Comparison of ENCODE assay signal across 6 cellular contexts in genomic region chr22:25529541-25530095, GRCh38. TPM values are rescaled to one million over a fixed set of nuclear protein-coding genes. Genes with fewer than 3 reads are reported as not detected.
A peak's percentile ranks its signal among the peaks of the same experiment; 100 is the strongest.
DNase-seq lines count a peak whose midpoint lies in the region; ATAC-seq and TF ChIP-seq lines count a peak whose summit lies in the region.
"Not testable (repeated sequence)": the region's sequence is repeated elsewhere in the genome, so short reads cannot be mapped to it uniquely, and the experiment has no call there.

No MANE protein-coding gene starts in this region.

- H3K79me2 ChIP-seq in mammary epithelial cell (ENCODE audit: insufficient read depth, low read length), result not testable (repeated sequence)

- not testable (repeated sequence) for H3K36me3 ChIP-seq in HEK293 (ENCODE audit: control insufficient read depth in 2 of 2, insufficient read depth in 1 of 2, low read length in 2 of 2); mammary epithelial cell (ENCODE audit: insufficient read depth, low read length)

- DNase-seq in NCI-H2171 treated with DMSO at 0.1 percent for 48 hours (lab: John Stamatoyannopoulos, UW), result peak; percentile 62
- peak; percentile 50 for DNase-seq in RWPE1 (ENCODE audit: low spot score)
- peak; percentile 93 for DNase-seq in mammary epithelial cell
- DNase-seq in epithelial cell of esophagus (ENCODE audit: low read depth), result peak; percentile 82
- peak; percentile 87 to 97 for DNase-seq in foreskin keratinocyte

- CTCF ChIA-PET in HEK293 (lab: Yijun Ruan, JAX), result interaction anchor here (0.6 to 1.2 kb wide), 3 partner anchors 196 to 837 kb away, joined by 3 to 6 read pairs (median 3); no protein-coding TSS in a partner anchor
- CTCF ChIA-PET in RWPE1 (lab: Yijun Ruan, JAX), result not testable (repeated sequence)
- CTCF ChIA-PET in mammary epithelial cell (lab: Charles Lee; ENCODE audit: low non-redundant PET), result interaction anchor here (0.6 kb wide), 1 partner anchor 12 kb away, joined by 9 read pairs; no protein-coding TSS in a partner anchor

- not testable (repeated sequence) for H3K27me3 ChIP-seq in mammary epithelial cell (ENCODE audit: insufficient read depth, low read length); foreskin keratinocyte

- intact Hi-C loops in mammary epithelial cell (cut with micrococcal nuclease), result not testable (repeated sequence)

- not testable (repeated sequence) for BruUV-seq in mammary epithelial cell (replicated peaks; lab: Mats Ljungman, UMichigan)

- not testable (repeated sequence) for TF ChIP-seq CTCF in HEK293 (tag by site-specific recombination; IDR thresholded peaks at IDR 0.05); RWPE1 (conservative IDR thresholded peaks at IDR 0.05; ENCODE audit: low read depth); mammary epithelial cell (conservative IDR thresholded peaks at IDR 0.05 in 1 of 2, IDR thresholded peaks at IDR 0.05 in 1 of 2; ENCODE audit: extremely low read depth in 1 of 2, insufficient read depth in 1 of 2, low read depth in 1 of 2, low read length in 2 of 2); epithelial cell of esophagus (IDR thresholded peaks at IDR 0.05; ENCODE audit: insufficient read depth, low read depth, low read length, missing control alignments); foreskin keratinocyte (conservative IDR thresholded peaks at IDR 0.05)

- dilution Hi-C loops in mammary epithelial cell (cut with HindIII; ENCODE audit: low sequenced_read_pairs), result not testable (repeated sequence)

- not testable (repeated sequence) for H3K9me3 ChIP-seq in HEK293 (ENCODE audit: control insufficient read depth, insufficient read depth, low read depth, low read length); mammary epithelial cell (replicated peaks; ENCODE audit: insufficient read depth, low read length)

- 6% methylated on average over 3 of the region's 4 CpGs for WGBS in mammary epithelial cell (ENCODE audit: low coverage, missing lambda C conversion rate)

- POLR2A ChIA-PET in HEK293 (lab: Yijun Ruan, JAX); RWPE1 (lab: Yijun Ruan, JAX; ENCODE audit: low non-redundant PET): not testable (repeated sequence)

- not testable (repeated sequence) for H2AFZ ChIP-seq in mammary epithelial cell (ENCODE audit: low read depth, low read length)

- not testable (repeated sequence) for H3K4me2 ChIP-seq in mammary epithelial cell (ENCODE audit: insufficient read depth, low read depth, low read length)

- ATAC-seq in foreskin keratinocyte, result peak; percentile 97

- not testable (repeated sequence) for H3K27ac ChIP-seq in HEK293 (ENCODE audit: extremely low read depth, low read depth, low read length); RWPE1
- H3K27ac ChIP-seq in mammary epithelial cell (ENCODE audit: insufficient read depth, low read depth, low read length) (peak overlapping the region; percentile 77), foreskin keratinocyte (peak overlapping the region; percentile 99)

- in situ Hi-C loops in mammary epithelial cell (cut with MboI; ENCODE audit: low sequenced_read_pairs in 2 of 2), result not testable (repeated sequence)

- not testable (repeated sequence) for H3K4me1 ChIP-seq in HEK293 (ENCODE audit: control insufficient read depth, insufficient read depth, low read length); mammary epithelial cell (ENCODE audit: insufficient read depth, low read length)
- H3K4me1 ChIP-seq in foreskin keratinocyte, result peaks cover 14% of the 10 kb centered on the region

- H3K9ac ChIP-seq in mammary epithelial cell (ENCODE audit: insufficient read depth, low read length), result not testable (repeated sequence)

- not testable (repeated sequence) for H4K20me1 ChIP-seq in mammary epithelial cell (ENCODE audit: insufficient read depth, low read length)

- H3K4me3 ChIP-seq in HEK293 (ENCODE audit: low read depth, low read length); mammary epithelial cell (replicated peaks in 1 of 3; ENCODE audit: insufficient read depth in 1 of 3, low read depth in 2 of 3, low read length in 3 of 3); epithelial cell of esophagus (ENCODE audit: low read length): not testable (repeated sequence)

TF ChIP-seq in HEK293, 187 proteins besides CTCF, POLR2A, EP300 and RAD21:
- peak; percentile 15 for TF ChIP-seq SETDB1 (IDR thresholded peaks at IDR 0.05; ENCODE audit: insufficient read length, low read length)

RNA-seq across cellular contexts. Expression of gene GRK3, which starts 34.9 kb away (rescaled TPM):
- total RNA-seq in mammary epithelial cell (10 to 100 TPM; 12.8 to 16.0 TPM), foreskin keratinocyte (10.0 and 12.2 TPM in 2 replicates)
- polyA plus RNA-seq in mammary epithelial cell (5.8 TPM), foreskin keratinocyte (2.9 and 4.4 TPM in 2 replicates)
- polyA minus RNA-seq in mammary epithelial cell, result 19.0 TPM
